8 cellular contexts compared by ENCODE assay signal in genomic region chr12:108803428-108804105, GRCh38. TPM values are rescaled to one million over a fixed set of nuclear protein-coding genes. Genes with fewer than 3 reads are reported as not detected.
DNase-seq lines count a peak whose midpoint lies in the region; ATAC-seq and TF ChIP-seq lines count a peak whose summit lies in the region.

No MANE protein-coding gene starts in this region.

- TF ChIP-seq POLR2A in lower leg skin (IDR thresholded peaks at IDR 0.05): no peak

- intact Hi-C loops in lower leg skin (cut with DNase I; ENCODE audit: low total_unique reads): no loop called here

- DNase-seq in DMS79 treated with DMSO at 0.1 percent for 48 hours (lab: John Stamatoyannopoulos, UW) (peak; percentile 71), NCI-H748 treated with DMSO at 0.1 percent for 48 hours (lab: John Stamatoyannopoulos, UW) (peak; percentile 56), dermis microvascular lymphatic vessel endothelial cell (ENCODE audit: low read depth in 2 of 2) (peak; percentile 90 to 93), lower leg skin (ENCODE audit: low spot score in 2 of 2) (peak; percentile 90 to 91)
- DNase-seq in activated CD4-positive, alpha-beta T cell treated with anti-CD3 and anti-CD28 coated beads, Interleukin-2, amount 50 U/mL, for 48 hours: peak; percentile 67 to 75
- DNase-seq in stimulated activated CD4-positive, alpha-beta T cell treated with anti-CD3 and anti-CD28 coated beads, Interleukin-4, amount 100 ng/mL, for 4 hours: peak; percentile 44 to 70

- WGBS in lower leg skin, 2 donors: 4% methylated on average over 5 of the region's 5 CpGs

- peak in 1 of 3 donors; percentile 92 for TF ChIP-seq CTCF in lower leg skin (IDR thresholded peaks at IDR 0.05)

- no peak overlapping the region for H3K4me3 ChIP-seq in lower leg skin (ENCODE audit: low read depth, poor library complexity, severe bottlenecking)

- ATAC-seq in HG03439 (IDR thresholded peaks at IDR 0.05; ENCODE audit: unreplicated experiment) (peak; percentile 62), GM19351 (IDR thresholded peaks at IDR 0.05; ENCODE audit: unreplicated experiment) (no peak)

RNA-seq across cellular contexts. Expression of gene SSH1, which starts 53.8 kb away (rescaled TPM):
- 14.2 and 23.1 TPM in 2 replicates for total RNA-seq in dermis microvascular lymphatic vessel endothelial cell
- total RNA-seq in lower leg skin: 10 to 100 TPM in 3 of 4 donors, 1 to 10 TPM in 1; 7.3 to 15.1 (median 13.1) TPM
